1 cellular context compared by ENCODE assay signal in the genomic region with DNA sequence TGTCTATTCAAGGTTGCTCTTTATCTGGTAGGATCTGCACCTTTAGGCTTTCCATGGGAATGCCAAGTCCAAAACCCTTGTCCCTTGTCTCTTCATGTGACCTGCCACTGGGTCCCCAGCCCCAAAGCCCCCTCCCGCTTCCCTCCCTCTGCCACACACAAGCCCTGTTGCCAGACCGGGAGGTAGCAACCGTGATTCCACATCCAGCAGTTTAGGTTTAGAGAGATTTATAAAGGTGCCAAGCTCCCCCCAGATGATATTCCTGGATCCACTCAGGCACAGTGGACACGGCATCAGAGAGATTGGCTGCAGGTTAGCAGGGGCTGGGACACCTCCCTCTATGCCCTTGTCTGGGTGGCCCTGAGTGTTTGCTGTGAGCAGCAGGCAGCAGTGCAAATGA.
TF ChIP-seq lines count a peak whose summit lies in the region.

No MANE protein-coding gene starts in this region.

TF ChIP-seq in SK-N-SH, 30 proteins besides CTCF, POLR2A, EP300 and RAD21 (continued from another document):
- TF ChIP-seq ZBTB33 (IDR thresholded peaks at IDR 0.05; ENCODE audit: borderline replicate concordance, low read depth): no peak
- no peak for TF ChIP-seq RCOR1 (IDR thresholded peaks at IDR 0.05; ENCODE audit: low read length)
